In the genomic region with DNA sequence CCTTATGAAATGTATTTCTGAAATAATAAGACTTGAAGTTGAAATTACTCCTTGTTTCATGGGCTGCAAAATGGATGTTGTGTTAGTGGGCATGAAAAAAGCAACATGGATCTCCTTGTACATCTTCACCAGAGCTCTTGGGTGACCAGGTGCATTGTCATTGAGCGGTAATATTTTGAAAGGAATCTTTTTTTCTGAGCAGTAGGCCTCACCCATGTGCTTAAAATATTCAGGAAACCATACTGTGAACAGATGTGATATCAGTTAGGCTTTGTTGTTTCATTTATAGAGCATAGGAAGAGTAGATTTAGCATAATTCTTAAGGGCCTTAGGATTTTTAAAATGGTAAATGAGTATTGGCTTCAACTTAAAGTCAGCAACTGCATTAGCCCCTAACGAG, we compare ENCODE assay signal across 21 cellular contexts. TPM values are rescaled to one million over a fixed set of nuclear protein-coding genes. Genes with fewer than 3 reads are reported as not detected.
DNase-seq lines count a peak whose midpoint lies in the region; ATAC-seq, FAIRE-seq and TF ChIP-seq lines count a peak whose summit lies in the region.
"Had no signal": no experiment of that assay in that cellular context is flagged by ENCODE, and none has a peak within 500 bp of the region (broad histone marks: within the 10 kb centered on the region; RNA-seq: fewer than 3 reads in every experiment).

No MANE protein-coding gene starts in this region.

- no peak overlapping the region for H3K27ac ChIP-seq in K562 (ENCODE audit: extremely low read depth, low read depth, low read length)
- H3K27ac ChIP-seq in Peyer's patch = peak overlapping the region in 1 of 4 donors; percentile 73
- H3K27ac ChIP-seq in GM23338 (ENCODE audit: low read depth) = no peak overlapping the region
- H3K27ac ChIP-seq: KMS-11, SJSA1 had no signal

- peaks cover 0 to 11% of the 10 kb centered on the region in 2 experiments; a peak in 3 of 5 replicates for H3K4me1 ChIP-seq in K562 (replicated peaks in 1 of 2; ENCODE audit: control insufficient read depth in 2 of 2, insufficient read depth in 2 of 2, low read length in 2 of 2)
- no peaks in the 10 kb centered on the region for H3K4me1 ChIP-seq in Peyer's patch
- no peaks in the 10 kb centered on the region for H3K4me1 ChIP-seq in GM23338 (ENCODE audit: insufficient read depth)
- H3K4me1 ChIP-seq: SJSA1 had no signal

- H3K27ac Mint-ChIP-seq in activated naive CD4-positive, alpha-beta T cell treated with anti-CD3 and anti-CD28 coated beads, Interleukin-2, amount 50 U/mL, for 24 hours = peak overlapping the region; percentile 60
- H3K27ac Mint-ChIP-seq in stimulated activated naive B cell treated with anti-CD40 and anti-IgM and Interleukin-4, amounts not matched to agents 10 μg/mL and 1 μg/mL and 100 μg/mL, for 72 hours = peak overlapping the region; percentile 87
- H3K27ac Mint-ChIP-seq in GM23338 = no peak overlapping the region

- H3K9me1 ChIP-seq in K562 (ENCODE audit: control insufficient read depth, insufficient read depth, low read length) = no peaks in the 10 kb centered on the region

- intact Hi-C loops in K562 (cut with micrococcal nuclease) = no loop called here

- no peak overlapping the region for H3K4me3 Mint-ChIP-seq in activated naive CD4-positive, alpha-beta T cell treated with anti-CD3 and anti-CD28 coated beads, Interleukin-2, amount 50 U/mL, for 24 hours
- H3K4me3 Mint-ChIP-seq in stimulated activated naive B cell treated with anti-CD40 and anti-IgM and Interleukin-4, amounts not matched to agents 10 μg/mL and 1 μg/mL and 100 μg/mL, for 72 hours = no peak overlapping the region
- H3K4me3 Mint-ChIP-seq in GM23338 = no peak overlapping the region

- no peaks in the 10 kb centered on the region for H3K9me2 ChIP-seq in GM23338 (ENCODE audit: insufficient read depth)

- TF ChIP-seq CTCF in K562 (IDR thresholded peaks at IDR 0.05 in 2 of 3, conservative IDR thresholded peaks at IDR 0.05 in 1 of 3; ENCODE audit: insufficient read depth in 2 of 3, low read depth in 1 of 3, low read length in 3 of 3) (no peak), Peyer's patch (IDR thresholded peaks at IDR 0.05) (no peak), GM23338 (conservative IDR thresholded peaks at IDR 0.05; ENCODE audit: low read depth in 2 of 2) (no peak)

- in situ Hi-C loops in K562 (cut with MboI) = no loop called here

- no peak for DNase-seq in activated naive CD4-positive, alpha-beta T cell (lab: John Stamatoyannopoulos, UW)
- DNase-seq in NAMALWA (ENCODE audit: low spot score) (peak; percentile 68), K562 (ENCODE audit: extremely low read depth in 1 of 4, low spot score in 3 of 4) (no peak), Peyer's patch (no peak), GM23338 (ENCODE audit: low spot score) (no peak), globus pallidus (ENCODE audit: low spot score) (no peak)
- no peak for DNase-seq in stimulated activated naive B cell treated with anti-CD40 and anti-IgM and Interleukin-4, amounts not matched to agents 10 μg/mL and 1 μg/mL and 100 μg/mL, for 72 hours
- DNase-seq: 8988T, GOT3, NCI-H1092, NCI-H1436 treated with DMSO at 0.1 percent for 48 hours, NCI-H2029, NCI-H345, NCI-H524 treated with DMSO at 0.1 percent for 48 hours had no signal

- H3K36me3 ChIP-seq in K562 (ENCODE audit: control insufficient read depth, insufficient read depth, low read length) = no peaks in the 10 kb centered on the region
- no peaks in the 10 kb centered on the region for H3K36me3 ChIP-seq in Peyer's patch
- H3K36me3 ChIP-seq in GM23338 (ENCODE audit: insufficient read depth) = no peaks in the 10 kb centered on the region
- H3K36me3 ChIP-seq: SJSA1 had no signal

- BruUV-seq in K562 (replicated peaks; lab: Mats Ljungman, UMichigan) = no TSS peak

- no peaks in the 10 kb centered on the region for H3K9me3 ChIP-seq in K562 (replicated peaks; ENCODE audit: control insufficient read depth, insufficient read depth, low read depth, low read length)
- no peaks in the 10 kb centered on the region for H3K9me3 ChIP-seq in Peyer's patch
- H3K9me3 ChIP-seq: SJSA1 had no signal

- H3K9ac ChIP-seq in K562 (ENCODE audit: insufficient read depth in 1 of 2, low read depth in 2 of 2, low read length in 2 of 2) = no peak overlapping the region
- H3K9ac ChIP-seq: KMS-11 had no signal

- no peaks in the 10 kb centered on the region for H3F3A ChIP-seq in GM23338 (replicated peaks; ENCODE audit: low read depth)

- FAIRE-seq in K562 (lab: Jason Lieb, UNC) = no peak
- FAIRE-seq: D721Med had no signal

- no peak overlapping the region for H3K4me2 ChIP-seq in K562 (ENCODE audit: insufficient read depth, low read length)
- H3K4me2 ChIP-seq in GM23338 = no peak overlapping the region
- H3K4me2 ChIP-seq: KMS-11 had no signal

- H3K27me3 ChIP-seq in K562 (ENCODE audit: control insufficient read depth in 2 of 2, insufficient read depth in 2 of 2, low read length in 2 of 2) (no peaks in the 10 kb centered on the region), Peyer's patch (no peaks in the 10 kb centered on the region), GM23338 (ENCODE audit: insufficient read depth) (no peaks in the 10 kb centered on the region)
- H3K27me3 ChIP-seq: SJSA1 had no signal

- no peaks in the 10 kb centered on the region for H3K36me3 Mint-ChIP-seq in activated naive CD4-positive, alpha-beta T cell treated with anti-CD3 and anti-CD28 coated beads, Interleukin-2, amount 50 U/mL, for 24 hours
- peaks cover 2 to 5% of the 10 kb centered on the region in 2 donors for H3K36me3 Mint-ChIP-seq in stimulated activated naive B cell treated with anti-CD40 and anti-IgM and Interleukin-4, amounts not matched to agents 10 μg/mL and 1 μg/mL and 100 μg/mL, for 72 hours
- no peaks in the 10 kb centered on the region for H3K36me3 Mint-ChIP-seq in GM23338 (ENCODE audit: low read depth)

- H3K27me3 Mint-ChIP-seq in activated naive CD4-positive, alpha-beta T cell treated with anti-CD3 and anti-CD28 coated beads, Interleukin-2, amount 50 U/mL, for 24 hours = no peaks in the 10 kb centered on the region
- H3K27me3 Mint-ChIP-seq in stimulated activated naive B cell treated with anti-CD40 and anti-IgM and Interleukin-4, amounts not matched to agents 10 μg/mL and 1 μg/mL and 100 μg/mL, for 72 hours = no peaks in the 10 kb centered on the region
- H3K27me3 Mint-ChIP-seq in GM23338 (ENCODE audit: insufficient read depth, low read depth, poor library complexity) = peaks cover 2% of the 10 kb centered on the region

- ATAC-seq in K562 = no peak
- no peak for ATAC-seq in stimulated activated naive B cell treated with anti-CD40 and anti-IgM and Interleukin-4, amounts not matched to agents 10 μg/mL and 1 μg/mL and 100 μg/mL, for 72 hours (replicated peaks)
- ATAC-seq in GM23338 = no peak
- ATAC-seq: HCT116 had no signal

- TF ChIP-seq POLR2A in K562 (conservative IDR thresholded peaks at IDR 0.05) (no peak), Peyer's patch (IDR thresholded peaks at IDR 0.05) (no peak)

- H4K20me1 ChIP-seq in K562 (replicated peaks; ENCODE audit: control insufficient read depth, insufficient read depth, low read length) = no peaks in the 10 kb centered on the region
- no peaks in the 10 kb centered on the region for H4K20me1 ChIP-seq in GM23338 (replicated peaks; ENCODE audit: insufficient read depth)

- POLR2A ChIA-PET in K562 (lab: Yijun Ruan, JAX) = interaction anchor here (0.6 to 0.9 kb wide), 2 partner anchors 11 to 252 kb away, joined by 3 read pairs; no protein-coding TSS in a partner anchor

- H3K4me1 Mint-ChIP-seq in activated naive CD4-positive, alpha-beta T cell treated with anti-CD3 and anti-CD28 coated beads, Interleukin-2, amount 50 U/mL, for 24 hours = peaks cover 62% of the 10 kb centered on the region
- peaks cover 49 to 83% of the 10 kb centered on the region in 2 donors for H3K4me1 Mint-ChIP-seq in stimulated activated naive B cell treated with anti-CD40 and anti-IgM and Interleukin-4, amounts not matched to agents 10 μg/mL and 1 μg/mL and 100 μg/mL, for 72 hours
- peaks cover 10% of the 10 kb centered on the region for H3K4me1 Mint-ChIP-seq in GM23338

- TF ChIP-seq RAD21 in K562 (CRISPR knock-in tag; conservative IDR thresholded peaks at IDR 0.05 in 1 of 2, IDR thresholded peaks at IDR 0.05 in 1 of 2) = no peak

- H2AFZ ChIP-seq in K562 (ENCODE audit: low read depth, low read length) (peak overlapping the region; percentile 29; the same call in 1 of the 2 replicates), GM23338 (no peak overlapping the region)

- no peaks in the 10 kb centered on the region for H3K9me3 Mint-ChIP-seq in activated naive CD4-positive, alpha-beta T cell treated with anti-CD3 and anti-CD28 coated beads, Interleukin-2, amount 50 U/mL, for 24 hours
- no peaks in the 10 kb centered on the region for H3K9me3 Mint-ChIP-seq in stimulated activated naive B cell treated with anti-CD40 and anti-IgM and Interleukin-4, amounts not matched to agents 10 μg/mL and 1 μg/mL and 100 μg/mL, for 72 hours
- H3K9me3 Mint-ChIP-seq in GM23338 = no peaks in the 10 kb centered on the region; the same call in 2 of the 3 replicates

- no peak for TF ChIP-seq EP300 in K562 (IDR thresholded peaks at IDR 0.05; ENCODE audit: low read length)

- CTCF ChIA-PET in K562 (lab: Yijun Ruan, JAX; ENCODE audit: low intra/inter-chr PET ratio) = no interaction called here

- 58% methylated on average over 2 of the region's 2 CpGs for WGBS in K562 (ENCODE audit: insufficient coverage, low coverage, missing lambda C conversion rate)

- H3K4me3 ChIP-seq in K562 = no peak overlapping the region
- no peak overlapping the region for H3K4me3 ChIP-seq in Peyer's patch
- no peak overlapping the region for H3K4me3 ChIP-seq in GM23338
- H3K4me3 ChIP-seq: SJSA1 had no signal

- H3K79me2 ChIP-seq in K562 (ENCODE audit: control insufficient read depth, insufficient read depth, low read length) (no peaks in the 10 kb centered on the region), GM23338 (replicated peaks; ENCODE audit: insufficient read depth) (no peaks in the 10 kb centered on the region)

RNA-seq across cellular contexts. Expression of a gene that starts 15.2 kb away (rescaled TPM):
- 12.2 and 23.8 TPM in 2 replicates for total RNA-seq in K562 (2011; cell fraction: chromatin; rRNA removed; ENCODE audit: low replicate concordance)
- 10.3 and 11.0 TPM in 2 replicates for total RNA-seq in K562 (2011; cell fraction: nucleolus; rRNA removed)
- 9.9 and 10.9 TPM in 2 replicates for total RNA-seq in K562 (2011; cell fraction: nucleoplasm; rRNA removed)
- 0.54 and 2.1 TPM in 2 replicates for total RNA-seq in K562 (2014; rRNA removed)
- total RNA-seq in K562 (2014; rRNA removed; fragmentation: Illumina TruSeq; extraction: Trizol) = 0.96 and 1.7 TPM in 2 replicates
- total RNA-seq in K562 (2015; rRNA removed; fragmentation: Illumina TruSeq; extraction: Trizol) = 1.3 and 2.5 TPM in 2 replicates
- 1.7 and 2.5 TPM in 2 replicates for total RNA-seq in K562 (2021)
- polyA plus RNA-seq in K562 (2011; rRNA removed) = 2.4 and 5.1 TPM in 2 replicates
- polyA plus RNA-seq in K562 (2011; cell fraction: cytosol; rRNA removed) = 1.5 and 3.0 TPM in 2 replicates
- polyA plus RNA-seq in K562 (2011; cell fraction: nucleus; rRNA removed) = 11.9 and 21.5 TPM in 2 replicates
- 4.9 and 11.1 TPM in 2 replicates for polyA plus RNA-seq in K562 (2012)
- polyA plus RNA-seq in K562 (2014; fragmentation: Illumina TruSeq; extraction: Trizol) = 1.3 and 1.6 TPM in 2 replicates
- 1 to 10 TPM; 1.2 to 2.3 TPM for polyA plus RNA-seq in K562 (2014; fragmentation: Nextera tagmentation; extraction: Ambion mirVana)
- 1.3 and 1.9 TPM in 2 replicates for polyA plus RNA-seq in K562 (2014; rRNA removed)
- 2.1 and 3.9 TPM in 2 replicates for polyA minus RNA-seq in K562 (2011; rRNA and poly(A)+ RNA removed)
- 1.6 and 2.0 TPM in 2 replicates for polyA minus RNA-seq in K562 (2011; cell fraction: cytosol; rRNA and poly(A)+ RNA removed)
- polyA minus RNA-seq in K562 (2011; cell fraction: nucleus; rRNA and poly(A)+ RNA removed) = 3.2 and 6.4 TPM in 2 replicates
- total RNA-seq in Peyer's patch = 10 to 100 TPM in 1 of 4 donors, 1 to 10 TPM in 2, not detected in 1; 2.1 to 62.7 (median 3.5) TPM
- 3.4 and 4.6 TPM in 2 replicates for total RNA-seq in GM23338 (2014; rRNA removed; shearing (Covaris generic))
- polyA plus RNA-seq in GM23338 (2016; fragmentation: Nextera tagmentation; extraction: Ambion mirVana) = 4.1 and 4.7 TPM in 2 replicates

RNA-seq across cellular contexts. Expression of a gene that starts 15.8 kb away (rescaled TPM):
- 6.5 and 21.7 TPM in 2 replicates for total RNA-seq in K562 (2011; cell fraction: chromatin; rRNA removed; ENCODE audit: low replicate concordance)
- 15.8 and 17.7 TPM in 2 replicates for total RNA-seq in K562 (2011; cell fraction: nucleolus; rRNA removed)
- 10.9 and 11.9 TPM in 2 replicates for total RNA-seq in K562 (2011; cell fraction: nucleoplasm; rRNA removed)
- total RNA-seq in K562 (2014; rRNA removed) (1.7 and 3.2 TPM in 2 replicates), K562 (2014; rRNA removed; fragmentation: Illumina TruSeq; extraction: Trizol) (0.83 and 1.1 TPM in 2 replicates), K562 (2015; rRNA removed; fragmentation: Illumina TruSeq; extraction: Trizol) (1.1 and 1.3 TPM in 2 replicates), K562 (2021) (4.7 and 5.1 TPM in 2 replicates), Peyer's patch (10 to 100 TPM in 1 of 4 donors, 1 to 10 TPM in 2, not detected in 1; 3.8 to 16.5 (median 6.7) TPM)
- polyA plus RNA-seq in K562 (2011; rRNA removed) (1.5 and 3.7 TPM in 2 replicates), K562 (2014; fragmentation: Illumina TruSeq; extraction: Trizol) (1.3 and 1.7 TPM in 2 replicates), K562 (2014; fragmentation: Nextera tagmentation; extraction: Ambion mirVana) (under 1 TPM in 1 of 2 experiments, not detected in 1; 0.06 TPM), K562 (2014; rRNA removed) (7.2 and 7.7 TPM in 2 replicates), GM23338 (2016; fragmentation: Nextera tagmentation; extraction: Ambion mirVana) (9.8 and 10.7 TPM in 2 replicates)
- polyA plus RNA-seq in K562 (2011; cell fraction: cytosol; rRNA removed) = 3.8 and 4.6 TPM in 2 replicates
- 21.7 and 28.4 TPM in 2 replicates for polyA plus RNA-seq in K562 (2011; cell fraction: nucleus; rRNA removed)
- 2.0 and 5.0 TPM in 2 replicates for polyA plus RNA-seq in K562 (2012)
- polyA minus RNA-seq in K562 (2011; rRNA and poly(A)+ RNA removed) = 1.4 and 1.6 TPM in 2 replicates
- polyA minus RNA-seq in K562 (2011; cell fraction: cytosol; rRNA and poly(A)+ RNA removed) = 0.86 and 2.5 TPM in 2 replicates
- 9.3 and 10.2 TPM in 2 replicates for polyA minus RNA-seq in K562 (2011; cell fraction: nucleus; rRNA and poly(A)+ RNA removed)
- total RNA-seq in GM23338 (2014; rRNA removed; shearing (Covaris generic)) = 48.8 and 53.6 TPM in 2 replicates

RNA-seq across cellular contexts. Expression of a gene that starts 24.5 kb away (rescaled TPM):
- total RNA-seq in K562 (2011; cell fraction: chromatin; rRNA removed; ENCODE audit: low replicate concordance) = 1.3 and 3.7 TPM in 2 replicates
- total RNA-seq in K562 (2011; cell fraction: nucleolus; rRNA removed) = 2.1 and 2.2 TPM in 2 replicates
- total RNA-seq in K562 (2011; cell fraction: nucleoplasm; rRNA removed) = 1.8 and 2.9 TPM in 2 replicates
- total RNA-seq in K562 (2014; rRNA removed) = 0.05 and 0.37 TPM in 2 replicates
- total RNA-seq in K562 (2014; rRNA removed; fragmentation: Illumina TruSeq; extraction: Trizol) = 0.16 and 0.18 TPM in 2 replicates
- 0.25 and 0.41 TPM in 2 replicates for total RNA-seq in K562 (2015; rRNA removed; fragmentation: Illumina TruSeq; extraction: Trizol)
- total RNA-seq in K562 (2021) = 0.54 and 1.0 TPM in 2 replicates
- 0.60 and 1.7 TPM in 2 replicates for polyA plus RNA-seq in K562 (2011; rRNA removed)
- 1.5 and 2.0 TPM in 2 replicates for polyA plus RNA-seq in K562 (2011; cell fraction: cytosol; rRNA removed)
- 4.9 and 6.0 TPM in 2 replicates for polyA plus RNA-seq in K562 (2011; cell fraction: nucleus; rRNA removed)
- polyA plus RNA-seq in K562 (2012) = 1.1 and 2.6 TPM in 2 replicates
- 0.96 and 1.2 TPM in 2 replicates for polyA plus RNA-seq in K562 (2014; fragmentation: Illumina TruSeq; extraction: Trizol)
- under 1 TPM; 0.15 to 0.18 TPM for polyA plus RNA-seq in K562 (2014; fragmentation: Nextera tagmentation; extraction: Ambion mirVana)
- polyA plus RNA-seq in K562 (2014; rRNA removed) = 0.88 and 0.98 TPM in 2 replicates
- 0.28 and 0.57 TPM in 2 replicates for polyA minus RNA-seq in K562 (2011; rRNA and poly(A)+ RNA removed)
- 0.91 TPM in 1 of 2 replicates, not detected in the other for polyA minus RNA-seq in K562 (2011; cell fraction: cytosol; rRNA and poly(A)+ RNA removed)
- polyA minus RNA-seq in K562 (2011; cell fraction: nucleus; rRNA and poly(A)+ RNA removed) = 0.13 and 0.44 TPM in 2 replicates
- 1 to 10 TPM in 2 of 4 donors, under 1 TPM in 1, not detected in 1; 0.53 to 4.1 (median 2.1) TPM for total RNA-seq in Peyer's patch
- 3.4 and 6.3 TPM in 2 replicates for total RNA-seq in GM23338 (2014; rRNA removed; shearing (Covaris generic))
- 2.1 and 3.1 TPM in 2 replicates for polyA plus RNA-seq in GM23338 (2016; fragmentation: Nextera tagmentation; extraction: Ambion mirVana)

RNA-seq across cellular contexts. Expression of a gene that starts 26.8 kb away (rescaled TPM):
- total RNA-seq in K562 (2011; cell fraction: chromatin; rRNA removed; ENCODE audit: low replicate concordance) = 0.67 TPM in 1 of 2 replicates, not detected in the other
- total RNA-seq in K562 (2011; cell fraction: nucleolus; rRNA removed) = not detected in 2 replicates
- not detected in 2 replicates for total RNA-seq in K562 (2011; cell fraction: nucleoplasm; rRNA removed)
- total RNA-seq in K562 (2014; rRNA removed) (not detected in 2 replicates), K562 (2014; rRNA removed; fragmentation: Illumina TruSeq; extraction: Trizol) (not detected in 2 replicates), K562 (2015; rRNA removed; fragmentation: Illumina TruSeq; extraction: Trizol) (not detected in 2 replicates), K562 (2021) (0.64 TPM in 1 of 2 replicates, not detected in the other), Peyer's patch (1 to 10 TPM; 3.7 to 8.3 (median 5.1) TPM)
- polyA plus RNA-seq in K562 (2011; rRNA removed) (not detected in 2 replicates), K562 (2014; fragmentation: Illumina TruSeq; extraction: Trizol) (not detected in 2 replicates), K562 (2014; fragmentation: Nextera tagmentation; extraction: Ambion mirVana) (not detected), K562 (2014; rRNA removed) (0.16 TPM in 1 of 2 replicates, not detected in the other), GM23338 (2016; fragmentation: Nextera tagmentation; extraction: Ambion mirVana) (1.1 TPM in 1 of 2 replicates, not detected in the other)
- polyA plus RNA-seq in K562 (2011; cell fraction: cytosol; rRNA removed) = 0.06 TPM in 1 of 2 replicates, not detected in the other
- not detected in 2 replicates for polyA plus RNA-seq in K562 (2011; cell fraction: nucleus; rRNA removed)
- 0.40 and 1.0 TPM in 2 replicates for polyA plus RNA-seq in K562 (2012)
- polyA minus RNA-seq in K562 (2011; rRNA and poly(A)+ RNA removed) = not detected in 2 replicates
- polyA minus RNA-seq in K562 (2011; cell fraction: cytosol; rRNA and poly(A)+ RNA removed) = not detected in 2 replicates
- polyA minus RNA-seq in K562 (2011; cell fraction: nucleus; rRNA and poly(A)+ RNA removed) = not detected in 2 replicates
- not detected in 2 replicates for total RNA-seq in GM23338 (2014; rRNA removed; shearing (Covaris generic))
- total RNA-seq: MCF 10A had no signal
- polyA plus RNA-seq: AG04450 had no signal

RNA-seq across cellular contexts. Expression of a gene that starts 34.4 kb away (rescaled TPM):
- total RNA-seq in K562 (2011; cell fraction: chromatin; rRNA removed; ENCODE audit: low replicate concordance) = 86.1 and 225 TPM in 2 replicates
- total RNA-seq in K562 (2011; cell fraction: nucleolus; rRNA removed) = 123 and 132 TPM in 2 replicates
- 95.7 and 101 TPM in 2 replicates for total RNA-seq in K562 (2011; cell fraction: nucleoplasm; rRNA removed)
- total RNA-seq in K562 (2014; rRNA removed) (25.6 and 27.1 TPM in 2 replicates), K562 (2014; rRNA removed; fragmentation: Illumina TruSeq; extraction: Trizol) (7.6 and 9.9 TPM in 2 replicates), K562 (2015; rRNA removed; fragmentation: Illumina TruSeq; extraction: Trizol) (17.4 and 18.2 TPM in 2 replicates), K562 (2021) (38.2 and 45.9 TPM in 2 replicates), Peyer's patch (100 to 1,000 TPM in 1 of 4 donors, 10 to 100 TPM in 3; 57.6 to 123 (median 69.8) TPM)
- polyA plus RNA-seq in K562 (2011; rRNA removed) (5.4 and 12.1 TPM in 2 replicates), K562 (2014; fragmentation: Illumina TruSeq; extraction: Trizol) (20.5 and 29.3 TPM in 2 replicates), K562 (2014; fragmentation: Nextera tagmentation; extraction: Ambion mirVana) (under 1 TPM; 0.42 to 0.55 TPM), K562 (2014; rRNA removed) (27.9 and 43.8 TPM in 2 replicates), GM23338 (2016; fragmentation: Nextera tagmentation; extraction: Ambion mirVana) (9.3 and 9.8 TPM in 2 replicates)
- 7.4 and 10.1 TPM in 2 replicates for polyA plus RNA-seq in K562 (2011; cell fraction: cytosol; rRNA removed)
- 91.6 and 168 TPM in 2 replicates for polyA plus RNA-seq in K562 (2011; cell fraction: nucleus; rRNA removed)
- polyA plus RNA-seq in K562 (2012) = 26.9 and 43.9 TPM in 2 replicates
- polyA minus RNA-seq in K562 (2011; rRNA and poly(A)+ RNA removed) = 4.9 and 6.1 TPM in 2 replicates
- 6.9 and 7.9 TPM in 2 replicates for polyA minus RNA-seq in K562 (2011; cell fraction: cytosol; rRNA and poly(A)+ RNA removed)
- polyA minus RNA-seq in K562 (2011; cell fraction: nucleus; rRNA and poly(A)+ RNA removed) = 41.7 and 45.6 TPM in 2 replicates
- 12.3 and 15.7 TPM in 2 replicates for total RNA-seq in GM23338 (2014; rRNA removed; shearing (Covaris generic))
